Comparison of ENCODE assay signal across 8 cellular contexts in genomic region chr14:61761557-61761956, GRCh38. TPM values are rescaled to one million over a fixed set of nuclear protein-coding genes. Genes with fewer than 3 reads are reported as not detected.
A peak's percentile ranks its signal among the peaks of the same experiment; 100 is the strongest.
DNase-seq lines count a peak whose midpoint lies in the region; ATAC-seq, FAIRE-seq and TF ChIP-seq lines count a peak whose summit lies in the region.

No MANE protein-coding gene starts in this region.

- peaks cover 11% of the 10 kb centered on the region for H4K20me1 ChIP-seq in osteoblast (ENCODE audit: insufficient read depth, low read length)

- H3K27me3 ChIP-seq in osteoblast (ENCODE audit: insufficient read depth, low read length), result no peaks in the 10 kb centered on the region

- peaks cover 30% of the 10 kb centered on the region for H3K4me1 ChIP-seq in osteoblast (ENCODE audit: insufficient read depth, low read length)

- no peak for FAIRE-seq in frontal cortex (lab: Jason Lieb, UNC)

- H3K79me2 ChIP-seq in osteoblast (ENCODE audit: insufficient read depth, low read length), result peaks cover 44% of the 10 kb centered on the region

- peaks cover 5% of the 10 kb centered on the region for H3K36me3 Mint-ChIP-seq in activated CD4-positive, alpha-beta T cell treated with anti-CD3 and anti-CD28 coated beads for 36 hours (ENCODE audit: low read depth)

- H3K27me3 Mint-ChIP-seq in activated CD4-positive, alpha-beta T cell treated with anti-CD3 and anti-CD28 coated beads for 36 hours, result no peaks in the 10 kb centered on the region

- peak; percentile 19 for DNase-seq in activated CD4-positive, alpha-beta T cell treated with anti-CD3 and anti-CD28 coated beads for 36 hours
- DNase-seq in activated CD4-positive, alpha-beta T cell treated with anti-CD3 and anti-CD28 coated beads for 4 hours, result no peak
- DNase-seq in RKO (ENCODE audit: low spot score) (peak; percentile 19), epithelial cell of proximal tubule (ENCODE audit: low read depth) (no peak), osteoblast (ENCODE audit: insufficient read length, low spot score, missing footprints) (no peak), HUDEP-2 (lab: John Stamatoyannopoulos, UW; ENCODE audit: unreplicated experiment in 76 of 76) (no peak), frontal cortex (ENCODE audit: low spot score in 2 of 2) (no peak), A172 (ENCODE audit: low spot score) (no peak)

- H3K9me3 Mint-ChIP-seq in activated CD4-positive, alpha-beta T cell treated with anti-CD3 and anti-CD28 coated beads for 36 hours (ENCODE audit: low read depth), result no peaks in the 10 kb centered on the region

- intact Hi-C loops in activated CD4-positive, alpha-beta T cell treated with anti-CD3 and anti-CD28 coated beads for 36 hours (cut with DNase I, micrococcal nuclease), result loop anchor here (5.0 kb wide), 2 partner anchors 76 to 1669 kb away; partner anchors contain the start of gene PCNX4 (in 1 of the 2)

- no peak for ATAC-seq in activated CD4-positive, alpha-beta T cell treated with anti-CD3 and anti-CD28 coated beads for 36 hours

- H3K9me3 ChIP-seq in osteoblast (ENCODE audit: low read depth, low read length), result no peaks in the 10 kb centered on the region

- TF ChIP-seq CTCF in epithelial cell of proximal tubule (conservative IDR thresholded peaks at IDR 0.05; ENCODE audit: low read depth, low read length) (no peak), osteoblast (IDR thresholded peaks at IDR 0.05; ENCODE audit: extremely low read depth, low read depth, low read length) (no peak)

- peak overlapping the region; percentile 52 for H2AFZ ChIP-seq in osteoblast (ENCODE audit: low read length)

- peak overlapping the region; percentile 96 for H3K27ac Mint-ChIP-seq in activated CD4-positive, alpha-beta T cell treated with anti-CD3 and anti-CD28 coated beads for 36 hours

- H3K4me3 ChIP-seq in epithelial cell of proximal tubule (ENCODE audit: low read depth, low read length) (peak overlapping the region; percentile 97), osteoblast (ENCODE audit: insufficient read depth, low read length) (peak overlapping the region; percentile 94)

- H3K36me3 ChIP-seq in osteoblast (ENCODE audit: insufficient read depth, low read length), result peaks cover 2% of the 10 kb centered on the region

- POLR2A ChIA-PET in activated CD4-positive, alpha-beta T cell treated with anti-CD3 and anti-CD28 coated beads for 36 hours (lab: Charles Lee), result interaction anchor here (0.9 to 1.5 kb wide), 5 partner anchors 8 to 284 kb away, joined by 3 to 9 read pairs (median 4); partner anchors contain the start of gene HIF1A

- CTCF ChIA-PET in activated CD4-positive, alpha-beta T cell treated with anti-CD3 and anti-CD28 coated beads for 36 hours (lab: Charles Lee), result interaction anchor here (0.5 to 2.0 kb wide), 11 partner anchors 8 to 1392 kb away, joined by 3 to 11 read pairs (median 4); no protein-coding TSS in a partner anchor

- peak overlapping the region; percentile 94 for H3K27ac ChIP-seq in osteoblast (ENCODE audit: low read depth, low read length)

- peak overlapping the region; percentile 86 for H3K4me2 ChIP-seq in osteoblast (ENCODE audit: insufficient read depth, low read length)

- peaks cover 35% of the 10 kb centered on the region for H3K4me1 Mint-ChIP-seq in activated CD4-positive, alpha-beta T cell treated with anti-CD3 and anti-CD28 coated beads for 36 hours

- H3K4me3 Mint-ChIP-seq in activated CD4-positive, alpha-beta T cell treated with anti-CD3 and anti-CD28 coated beads for 36 hours, result peak overlapping the region; percentile 95

RNA-seq across cellular contexts. Expression of gene SNAPC1, which starts 0.7 kb away (rescaled TPM):
- 10 to 100 TPM; 10.5 to 11.2 TPM for total RNA-seq in activated CD4-positive, alpha-beta T cell treated with anti-CD3 and anti-CD28 coated beads for 36 hours
- total RNA-seq in epithelial cell of proximal tubule, result 26.4 and 30.6 TPM in 2 replicates
- 26.5 and 35.8 TPM in 2 replicates for total RNA-seq in osteoblast
- total RNA-seq in frontal cortex, result 6.5 TPM
- total RNA-seq in A172 (2014; rRNA removed; shearing (Covaris generic)), result 33.0 and 36.3 TPM in 2 replicates

RNA-seq across cellular contexts. Expression of gene SYT16, which starts 50.9 kb away (rescaled TPM):
- total RNA-seq in activated CD4-positive, alpha-beta T cell treated with anti-CD3 and anti-CD28 coated beads for 36 hours, result under 1 TPM; 0.02 to 0.04 TPM
- 1.0 and 1.9 TPM in 2 replicates for total RNA-seq in epithelial cell of proximal tubule
- 0.29 and 0.72 TPM in 2 replicates for total RNA-seq in osteoblast
- total RNA-seq in frontal cortex, result 84.0 TPM
- 0.02 TPM in 1 of 2 replicates, not detected in the other for total RNA-seq in A172 (2014; rRNA removed; shearing (Covaris generic))

Comparison
In these comparisons a context has a peak if more than half of its experiments do, and no peak if none do; other contexts are left out.
1. DNase-seq: peak in activated CD4-positive, alpha-beta T cell treated with anti-CD3 and anti-CD28 coated beads for 36 hours (single experiment) and RKO (single experiment); none in activated CD4-positive, alpha-beta T cell treated with anti-CD3 and anti-CD28 coated beads for 4 hours (0 of 2), epithelial cell of proximal tubule (single experiment), osteoblast (single experiment), HUDEP-2 (0 of 76), frontal cortex (0 of 2) and A172 (single experiment).
2. RNA of gene SYT16, which starts 50.9 kb away (total RNA-seq): 84.0 TPM in frontal cortex (single experiment); 1.0 to 1.9 TPM in epithelial cell of proximal tubule, 0.29 to 0.72 TPM in osteoblast, 0.02 to 0.04 TPM in activated CD4-positive, alpha-beta T cell treated with anti-CD3 and anti-CD28 coated beads for 36 hours and 0.02 TPM in A172; every median in the first group is over 10 times any median in the second.